ENCODE assay signal across 8 cellular contexts in the genomic region with DNA sequence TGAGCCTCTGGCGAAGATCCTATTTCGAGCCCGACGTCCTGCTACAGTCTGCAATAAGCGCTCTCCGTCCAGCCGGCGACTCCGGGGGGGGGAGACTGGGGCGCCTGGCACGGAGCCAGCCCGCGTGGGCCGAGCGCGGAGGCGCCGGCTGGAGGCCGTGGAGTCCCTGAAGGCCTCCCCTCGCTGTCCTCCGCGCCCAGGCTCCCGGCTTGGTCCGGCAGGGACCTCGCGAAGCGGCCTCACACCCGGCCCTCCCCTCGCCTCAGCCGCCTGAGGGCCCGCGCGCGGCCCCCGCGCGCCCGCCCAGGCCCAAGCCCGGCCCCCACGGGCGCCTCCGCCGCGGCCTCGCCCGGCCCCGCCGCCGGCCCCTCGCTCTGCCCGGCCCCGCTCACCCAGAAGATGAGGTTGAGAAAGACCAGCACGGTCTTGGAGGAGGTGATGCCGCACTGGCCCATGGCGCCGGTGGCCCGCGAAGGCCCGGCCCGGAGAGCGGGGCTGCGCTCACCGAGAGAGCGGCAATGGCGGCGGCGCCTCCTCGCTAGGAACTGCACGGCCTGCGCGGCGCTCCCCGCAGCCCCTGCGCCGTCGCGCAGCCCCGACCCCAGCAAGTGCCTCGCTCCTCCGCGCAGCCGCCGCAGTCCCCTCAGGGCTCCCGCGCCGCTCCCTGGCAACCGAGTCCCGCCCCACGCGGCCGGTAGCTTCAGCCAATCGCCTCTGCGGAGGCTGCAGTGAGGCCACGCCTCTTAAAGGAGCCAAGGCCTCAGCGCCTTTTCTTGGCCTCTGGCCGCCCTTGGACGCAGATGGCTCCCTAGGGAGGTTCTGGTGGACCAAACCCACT. TPM values are rescaled to one million over a fixed set of nuclear protein-coding genes. Genes with fewer than 3 reads are reported as not detected.
DNase-seq lines count a peak whose midpoint lies in the region; ATAC-seq and TF ChIP-seq lines count a peak whose summit lies in the region.

Gene TSPAN3 (minus strand): TSS at position 610 of the 838 bp plus-strand sequence. CDS start 155 bp downstream, at position 455.

- H3K9me3 ChIP-seq in suprapubic skin, result no peaks in the 10 kb centered on the region

- H3K4me3 ChIP-seq in suprapubic skin, result peak within 1 kb of the TSS; percentile 91

- H3K27ac ChIP-seq in suprapubic skin, result peak within 1 kb of the TSS; percentile 93

- peaks cover 34% of the 10 kb centered on the region for H3K4me1 ChIP-seq in suprapubic skin

- 0% methylated on average over 22 of the region's 97 CpGs for whole genome bisulfite sequencing in suprapubic skin

- H3K36me3 Mint-ChIP-seq in activated naive CD4-positive, alpha-beta T cell treated with anti-CD3 and anti-CD28 coated beads, Interleukin-2, amount 50 U/mL, for 72 hours, result peaks cover 0 to 7% of the 10 kb centered on the region in 2 donors

- no peaks in the 10 kb centered on the region for H3K36me3 ChIP-seq in suprapubic skin

- peak; percentile 80 for TF ChIP-seq POLR2A in GM10847 (IDR thresholded peaks at IDR 0.05; ENCODE audit: extremely low read depth, insufficient read length)
- peak in 1 of 2 donors; percentile 84 for TF ChIP-seq POLR2A in suprapubic skin (IDR thresholded peaks at IDR 0.05)

- no peaks in the 10 kb centered on the region for H3K27me3 ChIP-seq in suprapubic skin

- no peaks in the 10 kb centered on the region for H3K9me3 Mint-ChIP-seq in activated naive CD4-positive, alpha-beta T cell treated with anti-CD3 and anti-CD28 coated beads, Interleukin-2, amount 50 U/mL, for 72 hours

- H3K27ac Mint-ChIP-seq in activated naive CD4-positive, alpha-beta T cell treated with anti-CD3 and anti-CD28 coated beads, Interleukin-2, amount 50 U/mL, for 72 hours, result peak within 1 kb of the TSS; percentile 57 to 73

- no peak for TF ChIP-seq CTCF in suprapubic skin (IDR thresholded peaks at IDR 0.05)

- ATAC-seq in HG02642 (IDR thresholded peaks at IDR 0.05; ENCODE audit: poor library complexity, unreplicated experiment), result peak; percentile 94
- ATAC-seq in activated naive CD4-positive, alpha-beta T cell treated with anti-CD3 and anti-CD28 coated beads, Interleukin-2, amount 50 U/mL, for 72 hours, result peak; percentile 99 to 100

- DNase-seq in NCI-H1105 (lab: John Stamatoyannopoulos, UW), result peak; percentile 75
- peak; percentile 82 for DNase-seq in SKM-1 (lab: John Stamatoyannopoulos, UW; ENCODE audit: unreplicated experiment)
- peak; percentile 91 to 93 for DNase-seq in activated naive CD4-positive, alpha-beta T cell treated with anti-CD3 and anti-CD28 coated beads, Interleukin-2, amount 50 U/mL, for 72 hours (ENCODE audit: low spot score in 2 of 2)
- no peak for DNase-seq in glomerular endothelial cell (ENCODE audit: extremely low read depth, low read depth, low spot score)
- DNase-seq in occipital lobe (lab: John Stamatoyannopoulos, UW), result peak; percentile 93
- peak; percentile 94 to 95 for DNase-seq in suprapubic skin (ENCODE audit: low spot score in 2 of 2)

- TF ChIP-seq EP300 in suprapubic skin (IDR thresholded peaks at IDR 0.05), result no peak

RNA-seq across cellular contexts. Expression of gene TSPAN3, which starts in this region (rescaled TPM):
- total RNA-seq in activated naive CD4-positive, alpha-beta T cell treated with anti-CD3 and anti-CD28 coated beads, Interleukin-2, amount 50 U/mL, for 72 hours, result 10 to 100 TPM in 1 of 2 donors, 1 to 10 TPM in 1; 6.9 to 27.1 TPM
- total RNA-seq in glomerular endothelial cell, result 287 and 425 TPM in 2 replicates
- 202 TPM for total RNA-seq in occipital lobe
- total RNA-seq in suprapubic skin, result 100 to 1,000 TPM in 2 of 4 donors, 10 to 100 TPM in 2; 34.0 to 115 (median 93.0) TPM
